ENCODE assay signal across 18 cellular contexts in genomic region chr1:154639876-154640275, GRCh38. TPM values are rescaled to one million over a fixed set of nuclear protein-coding genes. Genes with fewer than 3 reads are reported as not detected.
DNase-seq lines count a peak whose midpoint lies in the region; ATAC-seq, FAIRE-seq and TF ChIP-seq lines count a peak whose summit lies in the region.
"Had no signal": no experiment of that assay in that cellular context is flagged by ENCODE, and none has a peak within 500 bp of the region (broad histone marks: within the 10 kb centered on the region; RNA-seq: fewer than 3 reads in every experiment).

No MANE protein-coding gene starts in this region.

- no TSS peak for BruUV-seq in HCT116 (replicated peaks; lab: Mats Ljungman, UMichigan)

- TF ChIP-seq CTCF in HCT116 (IDR thresholded peaks at IDR 0.05 in 2 of 3, conservative IDR thresholded peaks at IDR 0.05 in 1 of 3; ENCODE audit: borderline replicate concordance in 1 of 3, insufficient read depth in 1 of 3, low read depth in 2 of 3, low read length in 2 of 3) (no peak), pancreas (IDR thresholded peaks at IDR 0.05) (no peak)

- no peak for TF ChIP-seq RAD21 in HCT116 (IDR thresholded peaks at IDR 0.05; ENCODE audit: low read depth)

- POLR2A ChIA-PET in HCT116 (lab: Charles Lee): no interaction called here

- CTCF ChIA-PET in HCT116 (lab: Charles Lee): no interaction called here

- H3K27ac ChIP-seq in HCT116 (ENCODE audit: low read depth, low read length): no peak overlapping the region
- no peak overlapping the region for H3K27ac ChIP-seq in pancreas

- H2AFZ ChIP-seq in HCT116 (ENCODE audit: low read depth, low read length, poor library complexity, severe bottlenecking): peak overlapping the region; percentile 66

- TF ChIP-seq POLR2A in HCT116 (IDR thresholded peaks at IDR 0.05; ENCODE audit: borderline replicate concordance, extremely low read depth, insufficient read depth, insufficient read length): no peak

- no peak overlapping the region for H3K9ac ChIP-seq in HCT116 (ENCODE audit: low read length)

- H3K79me2 ChIP-seq in HCT116 (ENCODE audit: insufficient read depth, low read length): no peaks in the 10 kb centered on the region

- H3K27me3 ChIP-seq in HCT116 (ENCODE audit: insufficient read depth, low read length) (no peaks in the 10 kb centered on the region), pancreas (no peaks in the 10 kb centered on the region)

- no peak for DNase-seq in HCT116 (ENCODE audit: low read depth, low spot score)
- no peak for DNase-seq in pancreas
- no peak for DNase-seq in NCI-H345 (lab: John Stamatoyannopoulos, UW)
- no peak for DNase-seq in NCI-H82 treated with DMSO at 0.1 percent for 48 hours (lab: John Stamatoyannopoulos, UW; ENCODE audit: unreplicated experiment)
- DNase-seq in amniotic stem cell (lab: John Stamatoyannopoulos, UW): no peak
- DNase-seq: C1 segment of cervical spinal cord; Calu3; CD4-positive, alpha-beta memory T cell; COR-L47; DMS53; DMS79 treated with DMSO at 0.1 percent for 48 hours; GOT3 had no signal

- no peak overlapping the region for H3K4me2 ChIP-seq in HCT116 (ENCODE audit: low read length)

- H3K9me2 ChIP-seq in HCT116 (ENCODE audit: insufficient read depth): no peaks in the 10 kb centered on the region

- FAIRE-seq in TTC549 (lab: Jason Lieb, UNC) (peak; percentile 91), endometrium (lab: Jason Lieb, UNC) (peak; percentile 8), pancreas (lab: Jason Lieb, UNC) (peak; percentile 74)
- FAIRE-seq: GM12892, H54 had no signal

- no peak for ATAC-seq in HCT116
- no peak for ATAC-seq in pancreas
- ATAC-seq in HG02938 (IDR thresholded peaks at IDR 0.05; ENCODE audit: unreplicated experiment): no peak

- H3K4me3 ChIP-seq in HCT116 (replicated peaks in 1 of 2; ENCODE audit: low read depth in 1 of 2, low read length in 2 of 2) (no peak overlapping the region), pancreas (no peak overlapping the region)
- H3K4me3 ChIP-seq: HAP-1 had no signal

- RAD21 ChIA-PET in HCT116 (lab: Charles Lee; ENCODE audit: low non-redundant PET in 1 of 2, low total read pairs in 2 of 2, uncharacterized antibody in 2 of 2, unreplicated experiment in 2 of 2): no interaction called here

- H3K36me3 ChIP-seq in HCT116 (ENCODE audit: control insufficient read depth in 1 of 2, insufficient read depth in 2 of 2, low read length in 2 of 2): no peaks in the 10 kb centered on the region
- no peaks in the 10 kb centered on the region for H3K36me3 ChIP-seq in pancreas
- H3K36me3 ChIP-seq: HAP-1 had no signal

- intact Hi-C loops in HCT116 (cut with micrococcal nuclease): no loop called here
- intact Hi-C loops in pancreas (cut with DNase I): no loop called here

- no peaks in the 10 kb centered on the region for H3K9me3 ChIP-seq in HCT116 (ENCODE audit: control insufficient read depth in 1 of 2, insufficient read depth in 1 of 2, low read depth in 1 of 2, low read length in 2 of 2)
- no peaks in the 10 kb centered on the region for H3K9me3 ChIP-seq in pancreas

- no peaks in the 10 kb centered on the region for H3K4me1 ChIP-seq in HCT116 (ENCODE audit: control insufficient read depth in 1 of 2, insufficient read depth in 2 of 2, low read length in 2 of 2)
- H3K4me1 ChIP-seq in pancreas: no peaks in the 10 kb centered on the region
- H3K4me1 ChIP-seq: HAP-1 had no signal

- no peaks in the 10 kb centered on the region for H4K20me1 ChIP-seq in HCT116 (ENCODE audit: insufficient read depth)

TF ChIP-seq in HCT116, 20 proteins besides CTCF, POLR2A, EP300 and RAD21:
- TF ChIP-seq ZFX (IDR thresholded peaks at IDR 0.05) (no peak), EZH2phosphoT487 (IDR thresholded peaks at IDR 0.05; ENCODE audit: borderline replicate concordance) (no peak), EGR1 (IDR thresholded peaks at IDR 0.05; ENCODE audit: low read depth) (no peak), JUND (IDR thresholded peaks at IDR 0.05) (no peak), CEBPB (IDR thresholded peaks at IDR 0.05; ENCODE audit: low read depth) (no peak), MAX (IDR thresholded peaks at IDR 0.05) (no peak), ZBTB33 (IDR thresholded peaks at IDR 0.05; ENCODE audit: extremely low read depth, insufficient replicate concordance, low read length) (no peak), ZNF274 (IDR thresholded peaks at IDR 0.05; ENCODE audit: low read depth, low read length) (no peak), SRF (IDR thresholded peaks at IDR 0.05; ENCODE audit: low read depth) (no peak), EZH2 (IDR thresholded peaks at IDR 0.05) (no peak), SP1 (IDR thresholded peaks at IDR 0.05; ENCODE audit: low read depth) (no peak), CBX3 (IDR thresholded peaks at IDR 0.05; ENCODE audit: low read depth) (no peak), POLR2AphosphoS5 (IDR thresholded peaks at IDR 0.05; ENCODE audit: low read depth, low read length) (no peak), YY1 (IDR thresholded peaks at IDR 0.05; ENCODE audit: extremely low read depth, insufficient replicate concordance, low read depth, low read length) (no peak), REST (IDR thresholded peaks at IDR 0.05; ENCODE audit: low read depth) (no peak), SIN3A (IDR thresholded peaks at IDR 0.05; ENCODE audit: low read depth) (no peak), ATF3 (IDR thresholded peaks at IDR 0.05) (no peak), ELF1 (IDR thresholded peaks at IDR 0.05; ENCODE audit: borderline replicate concordance, low read depth) (no peak)
TF ChIP-seq in HCT116: peak in this region for 0.

RNA-seq across cellular contexts. Expression of gene ADAR, which starts 31.9 kb away (rescaled TPM):
- total RNA-seq in HCT116 (2021; ENCODE audit: unreplicated experiment) (169 TPM), pancreas (10 to 100 TPM; 41.4 to 94.2 (median 49.7) TPM)
- 74.5 and 89.8 TPM in 2 replicates for polyA plus RNA-seq in HCT116 (2012)
- 10 to 100 TPM; 19.4 to 31.2 TPM for polyA plus RNA-seq in pancreas
